Comparison of ENCODE assay signal across 8 cellular contexts in the genomic region with DNA sequence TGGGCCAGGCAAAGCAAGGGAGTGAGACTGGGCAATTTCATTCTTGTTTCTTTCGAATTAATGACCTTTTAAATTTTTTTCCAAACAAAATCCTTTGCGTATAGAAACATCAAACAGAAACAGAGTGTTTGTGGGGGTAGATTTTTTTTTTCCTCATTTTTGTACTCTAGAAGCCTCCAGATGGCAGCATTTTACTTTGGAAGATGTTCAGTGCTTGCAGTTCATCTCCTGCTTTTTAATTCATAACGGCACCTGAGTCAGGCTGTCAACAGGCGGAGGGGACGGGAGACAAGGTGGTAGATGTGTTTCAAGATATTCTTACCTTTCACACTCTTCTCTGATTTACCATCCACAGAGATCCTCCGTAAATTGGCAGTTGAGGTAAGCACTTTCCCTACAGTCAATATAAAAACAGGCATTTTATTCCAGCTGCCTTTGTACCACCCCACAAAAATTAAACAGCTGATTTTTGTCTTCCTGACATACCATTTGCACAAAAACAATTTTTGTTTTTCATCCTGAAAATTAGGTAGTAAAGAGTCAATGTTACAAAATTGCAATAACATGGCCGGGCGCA.
DNase-seq lines count a peak whose midpoint lies in the region; ATAC-seq, FAIRE-seq and TF ChIP-seq lines count a peak whose summit lies in the region.

No MANE protein-coding gene starts in this region.

- H3K9me3 ChIP-seq in Caco-2 (0 out of 2 replicates have a peak, but pooled peaks cover 4% of the 10 kb centered on the region), osteoblast (ENCODE audit: low read depth, low read length) (no peaks in the 10 kb centered on the region)

- DNase-seq in Caco-2: peak; percentile 35 to 51
- peak; percentile 43 for DNase-seq in NCI-H2171 (lab: John Stamatoyannopoulos, UW)
- DNase-seq in dedifferentiated amniotic fluid mesenchymal stem cell (ENCODE audit: extremely low spot score): peak; percentile 27
- DNase-seq in osteoblast (ENCODE audit: insufficient read length, low spot score, missing footprints): peak; percentile 9
- no peak for DNase-seq in activated CD8-positive, alpha-beta memory T cell treated with anti-CD3 and anti-CD28 coated beads, Interleukin-2, amount 50 U/mL, for 48 hours
- DNase-seq in GM19239 (ENCODE audit: insufficient read length, low spot score): no peak

- H3K27me3 Mint-ChIP-seq in Caco-2 (ENCODE audit: insufficient read depth, unreplicated experiment): peaks cover 10% of the 10 kb centered on the region
- H3K27me3 Mint-ChIP-seq in activated T-helper 17 cell treated with anti-CD3 and anti-CD28 coated beads, Interleukin-2, amount 50 U/mL, for 72 hours: peaks cover 6% of the 10 kb centered on the region

- no peak overlapping the region for H3K27ac ChIP-seq in osteoblast (ENCODE audit: low read depth, low read length)

- H3K9me3 Mint-ChIP-seq in Caco-2 (ENCODE audit: unreplicated experiment): no peaks in the 10 kb centered on the region
- no peaks in the 10 kb centered on the region for H3K9me3 Mint-ChIP-seq in activated T-helper 17 cell treated with anti-CD3 and anti-CD28 coated beads, Interleukin-2, amount 50 U/mL, for 72 hours

- ATAC-seq in GM21423 (IDR thresholded peaks at IDR 0.05; ENCODE audit: unreplicated experiment): peak; percentile 56
- ATAC-seq in activated T-helper 17 cell treated with anti-CD3 and anti-CD28 coated beads, Interleukin-2, amount 50 U/mL, for 72 hours (replicated peaks): no peak

- H3K4me3 ChIP-seq in Caco-2 (ENCODE audit: low read depth, low read length) (no peak overlapping the region), osteoblast (ENCODE audit: insufficient read depth, low read length) (no peak overlapping the region)

- no peaks in the 10 kb centered on the region for H3K27me3 ChIP-seq in Caco-2 (replicated peaks; ENCODE audit: control insufficient read depth, insufficient read depth, low read length)
- H3K27me3 ChIP-seq in osteoblast (ENCODE audit: insufficient read depth, low read length): peaks cover 3% of the 10 kb centered on the region

- H3K4me2 ChIP-seq in osteoblast (ENCODE audit: insufficient read depth, low read length): peak overlapping the region; percentile 56

- H3K27ac Mint-ChIP-seq in Caco-2 (ENCODE audit: unreplicated experiment): no peak overlapping the region
- no peak overlapping the region for H3K27ac Mint-ChIP-seq in activated T-helper 17 cell treated with anti-CD3 and anti-CD28 coated beads, Interleukin-2, amount 50 U/mL, for 72 hours

- H3K79me2 ChIP-seq in osteoblast (ENCODE audit: insufficient read depth, low read length): no peaks in the 10 kb centered on the region

- no peaks in the 10 kb centered on the region for H3K36me3 ChIP-seq in Caco-2 (ENCODE audit: control insufficient read depth, insufficient read depth, low read length)
- no peaks in the 10 kb centered on the region for H3K36me3 ChIP-seq in osteoblast (ENCODE audit: insufficient read depth, low read length)

- no peak for FAIRE-seq in GM19239 (lab: Jason Lieb, UNC)

- TF ChIP-seq CTCF in Caco-2 (IDR thresholded peaks at IDR 0.05; ENCODE audit: insufficient read depth in 1 of 2, low read depth in 1 of 2, low read length in 1 of 2, severe bottlenecking in 1 of 2, unreplicated experiment in 1 of 2) (peak; percentile 44 to 51), osteoblast (IDR thresholded peaks at IDR 0.05; ENCODE audit: extremely low read depth, low read depth, low read length) (peak; percentile 47)

- H3K4me1 ChIP-seq in Caco-2 (no peaks in the 10 kb centered on the region), osteoblast (ENCODE audit: insufficient read depth, low read length) (no peaks in the 10 kb centered on the region)

- CTCF ChIA-PET in Caco-2 (lab: Charles Lee): no interaction called here

- H3K4me1 Mint-ChIP-seq in Caco-2 (ENCODE audit: low read depth, unreplicated experiment): no peaks in the 10 kb centered on the region
- no peaks in the 10 kb centered on the region for H3K4me1 Mint-ChIP-seq in activated T-helper 17 cell treated with anti-CD3 and anti-CD28 coated beads, Interleukin-2, amount 50 U/mL, for 72 hours

- no TSS peak for BruUV-seq in Caco-2 (replicated peaks; lab: Mats Ljungman, UMichigan)

- intact Hi-C loops in Caco-2 (cut with micrococcal nuclease; ENCODE audit: unreplicated experiment): loop anchor here (1.0 to 5.0 kb wide), 4 partner anchors 41 to 1207 kb away; partner anchors contain the start of gene MAN2A1

- H4K20me1 ChIP-seq in osteoblast (ENCODE audit: insufficient read depth, low read length): no peaks in the 10 kb centered on the region

- H3K4me3 Mint-ChIP-seq in Caco-2 (ENCODE audit: unreplicated experiment): no peak overlapping the region
- H3K4me3 Mint-ChIP-seq in activated T-helper 17 cell treated with anti-CD3 and anti-CD28 coated beads, Interleukin-2, amount 50 U/mL, for 72 hours: no peak overlapping the region

- POLR2A ChIA-PET in Caco-2 (lab: Charles Lee): no interaction called here

- H2AFZ ChIP-seq in osteoblast (ENCODE audit: low read length): peak overlapping the region; percentile 63

- H3K36me3 Mint-ChIP-seq in Caco-2 (ENCODE audit: insufficient read depth, unreplicated experiment): no peaks in the 10 kb centered on the region
- H3K36me3 Mint-ChIP-seq in activated T-helper 17 cell treated with anti-CD3 and anti-CD28 coated beads, Interleukin-2, amount 50 U/mL, for 72 hours (ENCODE audit: low read depth): no peaks in the 10 kb centered on the region

Comparison
In these comparisons a context has a peak if more than half of its experiments do, and no peak if none do; other contexts are left out.
1. DNase-seq: peak in Caco-2 (2 of 2), NCI-H2171 (single experiment), dedifferentiated amniotic fluid mesenchymal stem cell (single experiment) and osteoblast (single experiment); none in activated CD8-positive, alpha-beta memory T cell treated with anti-CD3 and anti-CD28 coated beads, Interleukin-2, amount 50 U/mL, for 48 hours (single experiment) and GM19239 (single experiment).